ENCODE assay signal across 8 cellular contexts in the genomic region with DNA sequence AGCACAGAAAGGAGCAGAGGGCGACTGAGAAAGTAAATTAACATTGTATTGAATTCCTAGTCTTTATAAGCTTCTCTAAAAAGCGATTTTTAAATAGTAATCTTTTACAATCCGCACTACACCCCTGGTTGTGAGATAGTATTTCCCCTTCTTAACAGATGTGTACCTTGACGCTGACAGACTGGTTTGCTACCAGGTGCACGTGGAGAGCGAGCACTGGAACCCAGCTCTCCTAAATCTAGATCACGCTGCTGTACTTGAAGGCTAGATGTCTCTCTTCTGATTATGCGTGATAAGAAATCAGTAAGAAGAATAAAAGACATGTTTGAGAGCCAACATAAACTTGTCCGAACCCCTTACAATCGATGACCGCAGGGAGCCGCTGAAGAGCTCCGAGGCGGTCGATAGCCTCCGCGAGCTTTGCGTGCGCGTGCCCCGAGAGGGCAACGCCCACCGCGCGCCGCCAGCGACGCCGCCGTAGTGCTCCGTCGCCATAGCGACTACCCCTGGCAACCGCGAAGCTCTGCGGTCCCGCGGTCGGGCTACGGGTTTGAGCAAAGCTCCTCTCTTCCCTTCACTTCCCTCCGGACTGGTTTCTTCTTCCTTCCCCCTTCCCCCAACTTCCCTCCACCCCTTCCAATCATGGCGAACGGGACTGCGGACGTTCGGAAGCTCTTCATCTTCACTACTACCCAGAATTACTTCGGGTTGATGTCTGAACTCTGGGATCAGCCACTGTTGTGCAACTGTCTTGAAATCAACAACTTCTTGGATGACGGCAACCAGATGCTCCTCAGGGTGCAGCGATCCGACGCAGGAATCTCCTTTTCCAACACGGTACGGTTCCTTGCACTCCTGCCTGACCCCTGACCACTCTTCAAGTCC. TPM values are rescaled to one million over a fixed set of nuclear protein-coding genes. Genes with fewer than 3 reads are reported as not detected.
DNase-seq lines count a peak whose midpoint lies in the region; ATAC-seq and TF ChIP-seq lines count a peak whose summit lies in the region.

Gene DYNC2H1 (plus strand): TSS at position 494 of the 885 bp plus-strand sequence. CDS start 149 bp downstream, at position 643.

- no peak for TF ChIP-seq POLR2A in IMR-90 (IDR thresholded peaks at IDR 0.05; ENCODE audit: low read depth, low read length)

- H3K27ac Mint-ChIP-seq in naive thymus-derived CD4-positive, alpha-beta T cell: peak within 1 kb of the TSS; percentile 87 to 99 (median 92)
- H3K27ac Mint-ChIP-seq in stimulated activated effector memory CD8-positive, alpha-beta T cell treated with anti-CD3 and anti-CD28 coated beads, Interleukin-12 subunit alpha, Interleukin-12 subunit beta, amount 100 ng/mL, for 72 hours: peak within 1 kb of the TSS; percentile 97

- TF ChIP-seq CTCF in IMR-90 (conservative IDR thresholded peaks at IDR 0.05; ENCODE audit: low read depth, low read length): peak; percentile 59

- no peaks in the 10 kb centered on the region for H3K36me3 Mint-ChIP-seq in activated T-cell treated with anti-CD3 and anti-CD28 coated beads, Interleukin-2, amount 50 U/mL, for 4 hours (ENCODE audit: insufficient read depth)
- H3K36me3 Mint-ChIP-seq in naive thymus-derived CD4-positive, alpha-beta T cell: peaks cover 0 to 3% (median 0%) of the 10 kb centered on the region in 5 donors
- H3K36me3 Mint-ChIP-seq in stimulated activated effector memory CD8-positive, alpha-beta T cell treated with anti-CD3 and anti-CD28 coated beads, Interleukin-12 subunit alpha, Interleukin-12 subunit beta, amount 100 ng/mL, for 72 hours: peaks cover 8% of the 10 kb centered on the region

- H2BK20ac ChIP-seq in IMR-90 (ENCODE audit: low read depth, low read length): peak within 1 kb of the TSS; percentile 77; the same call in 1 of the 2 replicates

- BruUV-seq in IMR-90 (replicated peaks; lab: Mats Ljungman, UMichigan): no TSS peak

- peak within 1 kb of the TSS; percentile 50 to 99 for H4K8ac ChIP-seq in IMR-90 (ENCODE audit: low read depth in 2 of 2, low read length in 2 of 2)

- peaks cover 6% of the 10 kb centered on the region for H3K27me3 Mint-ChIP-seq in activated T-cell treated with anti-CD3 and anti-CD28 coated beads, Interleukin-2, amount 50 U/mL, for 4 hours (ENCODE audit: low read depth)
- H3K27me3 Mint-ChIP-seq in naive thymus-derived CD4-positive, alpha-beta T cell: peaks cover 6 to 42% (median 7%) of the 10 kb centered on the region in 5 donors

- CTCF ChIA-PET in IMR-90 (lab: Yijun Ruan, JAX): interaction anchor here (0.5 to 1.3 kb wide), 14 partner anchors 8 to 770 kb away, joined by 3 to 10 read pairs (median 3); partner anchors contain the start of gene DCUN1D5
- CTCF ChIA-PET in naive thymus-derived CD4-positive, alpha-beta T cell (lab: Charles Lee): interaction anchor here (0.7 to 1.6 kb wide), 6 partner anchors 9 to 21 kb away, joined by 3 to 11 read pairs (median 5); partner anchors contain the start of gene DCUN1D5

- H3K4me3 Mint-ChIP-seq in activated T-cell treated with anti-CD3 and anti-CD28 coated beads, Interleukin-2, amount 50 U/mL, for 4 hours: peak within 1 kb of the TSS; percentile 93
- H3K4me3 Mint-ChIP-seq in naive thymus-derived CD4-positive, alpha-beta T cell: peak within 1 kb of the TSS; percentile 87 to 99 (median 94)
- peak within 1 kb of the TSS; percentile 96 for H3K4me3 Mint-ChIP-seq in stimulated activated effector memory CD8-positive, alpha-beta T cell treated with anti-CD3 and anti-CD28 coated beads, Interleukin-12 subunit alpha, Interleukin-12 subunit beta, amount 100 ng/mL, for 72 hours

- H3K9me3 Mint-ChIP-seq in activated T-cell treated with anti-CD3 and anti-CD28 coated beads, Interleukin-2, amount 50 U/mL, for 4 hours: no peaks in the 10 kb centered on the region
- peaks cover 0 to 5% (median 0%) of the 10 kb centered on the region in 11 donors for H3K9me3 Mint-ChIP-seq in naive thymus-derived CD4-positive, alpha-beta T cell
- no peaks in the 10 kb centered on the region for H3K9me3 Mint-ChIP-seq in stimulated activated effector memory CD8-positive, alpha-beta T cell treated with anti-CD3 and anti-CD28 coated beads, Interleukin-12 subunit alpha, Interleukin-12 subunit beta, amount 100 ng/mL, for 72 hours

- peaks cover 4% of the 10 kb centered on the region; the same call in 1 of the 2 replicates for H3K27me3 ChIP-seq in IMR-90 (ENCODE audit: control insufficient read depth, insufficient read depth, low read length)
- H3K27me3 ChIP-seq in naive thymus-derived CD4-positive, alpha-beta T cell (ENCODE audit: control insufficient read depth in 2 of 2, insufficient read depth in 2 of 2, low read length in 2 of 2): no peaks in the 10 kb centered on the region

- peak within 1 kb of the TSS; percentile 91 for H2BK120ac ChIP-seq in IMR-90 (ENCODE audit: low read depth, low read length)

- H3K9me3 ChIP-seq in IMR-90 (ENCODE audit: control insufficient read depth, insufficient read depth, low read length): no peaks in the 10 kb centered on the region
- no peaks in the 10 kb centered on the region for H3K9me3 ChIP-seq in naive thymus-derived CD4-positive, alpha-beta T cell (ENCODE audit: control insufficient read depth in 2 of 3, low read length in 3 of 3)

- ATAC-seq in GM21576 (IDR thresholded peaks at IDR 0.05; ENCODE audit: unreplicated experiment) (peak; percentile 100), IMR-90 (ENCODE audit: low read depth) (peak; percentile 94)
- peak; percentile 98 for ATAC-seq in activated T-cell treated with anti-CD3 and anti-CD28 coated beads, Interleukin-2, amount 50 U/mL, for 4 hours
- ATAC-seq in naive thymus-derived CD4-positive, alpha-beta T cell: peak; percentile 99
- ATAC-seq in stimulated activated effector memory CD8-positive, alpha-beta T cell treated with anti-CD3 and anti-CD28 coated beads, Interleukin-12 subunit alpha, Interleukin-12 subunit beta, amount 100 ng/mL, for 72 hours: peak; percentile 98

- H3K4ac ChIP-seq in IMR-90 (ENCODE audit: low read depth, low read length): peak within 1 kb of the TSS; percentile 95

- peak within 1 kb of the TSS; percentile 92 for H3K56ac ChIP-seq in IMR-90 (ENCODE audit: extremely low read depth, insufficient read depth, low read length)

- intact Hi-C loops in IMR-90 (cut with micrococcal nuclease): loop anchor here (5.0 kb wide), 1 partner anchor 493 kb away; no protein-coding TSS in a partner anchor
- intact Hi-C loops in naive thymus-derived CD4-positive, alpha-beta T cell (cut with micrococcal nuclease): loop anchor here (1.0 to 10.0 kb wide), 8 partner anchors 17 to 1596 kb away; partner anchors contain the start of genes CEP126 (in 2 of the 2), DCUN1D5 (in 2 of the 2), ANGPTL5 (in 1 of the 2) and BIRC2 (in 1 of the 2)

- H3K18ac ChIP-seq in IMR-90 (ENCODE audit: low read depth, low read length): peak within 1 kb of the TSS; percentile 62

- peak within 1 kb of the TSS; percentile 94 for H3K4me2 ChIP-seq in IMR-90 (ENCODE audit: low read depth, low read length)

- H3K27ac ChIP-seq in IMR-90 (ENCODE audit: insufficient read depth, low read length): peak within 1 kb of the TSS; percentile 79
- peak within 1 kb of the TSS; percentile 60 for H3K27ac ChIP-seq in naive thymus-derived CD4-positive, alpha-beta T cell (ENCODE audit: low read depth, low read length)

- peak within 1 kb of the TSS; percentile 68 for H4K91ac ChIP-seq in IMR-90 (ENCODE audit: insufficient read depth, low read depth, low read length)

- H3K23ac ChIP-seq in IMR-90 (ENCODE audit: low read depth, low read length): peak within 1 kb of the TSS; percentile 84

- H2AK9ac ChIP-seq in IMR-90 (replicated peaks; ENCODE audit: low read depth, low read length, poor library complexity): peak within 1 kb of the TSS; percentile 19

- peak within 1 kb of the TSS; percentile 71 for H3K4me3 ChIP-seq in IMR-90 (ENCODE audit: insufficient read depth, low read depth, low read length)
- peak within 1 kb of the TSS; percentile 93 for H3K4me3 ChIP-seq in naive thymus-derived CD4-positive, alpha-beta T cell (ENCODE audit: low read length)

- no peak within 1 kb of the TSS for H2AK5ac ChIP-seq in IMR-90 (ENCODE audit: low read depth, low read length)

- peak within 1 kb of the TSS; percentile 41 for H2BK5ac ChIP-seq in IMR-90 (ENCODE audit: low read depth, low read length, poor library complexity, severe bottlenecking)

- TF ChIP-seq RAD21 in IMR-90 (IDR thresholded peaks at IDR 0.05; ENCODE audit: low read length): peak; percentile 22; the same call in 1 of the 2 replicates

- in situ Hi-C loops in IMR-90 (cut with MboI; ENCODE audit: low sequenced_read_pairs): no loop called here

- H3K9ac ChIP-seq in IMR-90 (ENCODE audit: low read depth, low read length): peak within 1 kb of the TSS; percentile 93

- dilution Hi-C loops in IMR-90 (cut with HindIII; ENCODE audit: low sequenced_read_pairs, unreplicated experiment): no loop called here

- peak within 1 kb of the TSS; percentile 50; the same call in 1 of the 3 replicates for H2BK15ac ChIP-seq in IMR-90 (ENCODE audit: low read depth, low read length)

- peak within 1 kb of the TSS; percentile 99 for H3K14ac ChIP-seq in IMR-90 (replicated peaks; ENCODE audit: low read depth, low read length)

- H3K9me1 ChIP-seq in IMR-90 (ENCODE audit: insufficient read depth, low read length): no peaks in the 10 kb centered on the region

- H3K4me1 Mint-ChIP-seq in activated T-cell treated with anti-CD3 and anti-CD28 coated beads, Interleukin-2, amount 50 U/mL, for 4 hours (ENCODE audit: low read depth): peaks cover 12% of the 10 kb centered on the region
- H3K4me1 Mint-ChIP-seq in naive thymus-derived CD4-positive, alpha-beta T cell: peaks cover 5 to 19% (median 13%) of the 10 kb centered on the region in 7 donors
- peaks cover 13% of the 10 kb centered on the region for H3K4me1 Mint-ChIP-seq in stimulated activated effector memory CD8-positive, alpha-beta T cell treated with anti-CD3 and anti-CD28 coated beads, Interleukin-12 subunit alpha, Interleukin-12 subunit beta, amount 100 ng/mL, for 72 hours

- peak; percentile 73 for DNase-seq in DMS153 (lab: John Stamatoyannopoulos, UW)
- peak; percentile 91 for DNase-seq in IMR-90
- DNase-seq in activated T-cell treated with anti-CD3 and anti-CD28 coated beads, Interleukin-2, amount 50 U/mL, for 4 hours: peak; percentile 81
- peak; percentile 94 for DNase-seq in fibroblast of gingiva (ENCODE audit: low read depth)
- peak; percentile 78 to 91 (median 89) for DNase-seq in naive thymus-derived CD4-positive, alpha-beta T cell
- peak; percentile 77 to 92 for DNase-seq in stimulated activated effector memory CD8-positive, alpha-beta T cell treated with anti-CD3 and anti-CD28 coated beads, Interleukin-12 subunit alpha, Interleukin-12 subunit beta, amount 100 ng/mL, for 72 hours (ENCODE audit: low spot score in 2 of 2)

- peaks cover 5 to 10% of the 10 kb centered on the region in 2 experiments; a peak in 2 of 4 replicates for H3K79me1 ChIP-seq in IMR-90 (ENCODE audit: low read depth in 1 of 2, low read length in 2 of 2)

- H4K20me1 ChIP-seq in IMR-90 (ENCODE audit: insufficient read depth, low read length): no peaks in the 10 kb centered on the region

- POLR2A ChIA-PET in IMR-90 (lab: Charles Lee; ENCODE audit: unreplicated experiment): no interaction called here
- POLR2A ChIA-PET in naive thymus-derived CD4-positive, alpha-beta T cell (lab: Charles Lee): interaction anchor here (0.8 to 1.9 kb wide), 5 partner anchors 8 to 74 kb away, joined by 3 to 32 read pairs (median 5); partner anchors contain the start of gene DCUN1D5

- 0% methylated on average over 2 of the region's 53 CpGs; no CpG with 5 or more reads in 1 of the 2 experiments for WGBS in IMR-90 (ENCODE audit: extremely low coverage in 2 of 2, insufficient read length in 1 of 2), 2 experiments

- no peaks in the 10 kb centered on the region for H3K36me3 ChIP-seq in IMR-90 (ENCODE audit: control insufficient read depth, insufficient read depth, low read length)
- no peaks in the 10 kb centered on the region for H3K36me3 ChIP-seq in naive thymus-derived CD4-positive, alpha-beta T cell (ENCODE audit: control insufficient read depth in 2 of 3, insufficient read depth in 3 of 3, low read length in 3 of 3)

- H4K5ac ChIP-seq in IMR-90 (ENCODE audit: low read depth, low read length): peak within 1 kb of the TSS; percentile 73

- H3K4me1 ChIP-seq in IMR-90 (ENCODE audit: control insufficient read depth, insufficient read depth, low read length): no peaks in the 10 kb centered on the region
- H3K4me1 ChIP-seq in naive thymus-derived CD4-positive, alpha-beta T cell (ENCODE audit: control insufficient read depth in 2 of 2, insufficient read depth in 2 of 2, low read length in 2 of 2): peaks cover 4 to 6% of the 10 kb centered on the region in 2 donors

- peak within 1 kb of the TSS; percentile 96 for H2AFZ ChIP-seq in IMR-90 (replicated peaks; ENCODE audit: low read length, poor library complexity)

RNA-seq across cellular contexts. Expression of gene DYNC2H1, which starts in this region (rescaled TPM):
- total RNA-seq in IMR-90 (2012; rRNA removed): 21.0 and 25.3 TPM in 2 replicates
- 4.3 and 5.7 TPM in 2 replicates for polyA plus RNA-seq in IMR-90 (2012; rRNA removed)
- polyA plus RNA-seq in IMR-90 (2012; cell fraction: cytosol; rRNA removed): 1.2 and 1.4 TPM in 2 replicates
- 1.4 and 17.0 TPM in 2 replicates for polyA plus RNA-seq in IMR-90 (2012; cell fraction: nucleus; rRNA removed; ENCODE audit: low replicate concordance)
- polyA plus RNA-seq in PFSK-1 (2012; ENCODE audit: insufficient read length, low read depth): 6.4 TPM
- total RNA-seq in activated T-cell treated with anti-CD3 and anti-CD28 coated beads, Interleukin-2, amount 50 U/mL, for 4 hours: 1 to 10 TPM in 2 of 3 donors, under 1 TPM in 1; 0.98 to 2.3 (median 1.0) TPM
- total RNA-seq in naive thymus-derived CD4-positive, alpha-beta T cell: 1 to 10 TPM; 1.5 to 4.2 (median 3.0) TPM
- polyA plus RNA-seq in naive thymus-derived CD4-positive, alpha-beta T cell: under 1 TPM; 0.31 to 0.53 TPM

Comparison
In these comparisons a context has a peak if more than half of its experiments do, and no peak if none do; other contexts are left out.
1. Peak in every context shown above with its lines: DNase-seq, ATAC-seq, H3K4me3 ChIP-seq and H3K27ac ChIP-seq.